ENCODE assay signal across 9 cellular contexts in genomic region chr10:133356953-133357292, GRCh38. TPM values are rescaled to one million over a fixed set of nuclear protein-coding genes. Genes with fewer than 3 reads are reported as not detected.
DNase-seq lines count a peak whose midpoint lies in the region; ATAC-seq, FAIRE-seq and TF ChIP-seq lines count a peak whose summit lies in the region.
"Had no signal": no experiment of that assay in that cellular context is flagged by ENCODE, and none has a peak within 500 bp of the region (broad histone marks: within the 10 kb centered on the region; RNA-seq: fewer than 3 reads in every experiment).

No MANE protein-coding gene starts in this region.

- H3K27me3 Mint-ChIP-seq in IgD-negative memory B cell = no peaks in the 10 kb centered on the region
- no peaks in the 10 kb centered on the region for H3K27me3 Mint-ChIP-seq in natural killer cell (ENCODE audit: low read depth in 2 of 2)

- POLR2A ChIA-PET in BJ (lab: Charles Lee) = no interaction called here

- peak overlapping the region; percentile 43 to 65 for H3K9ac ChIP-seq in duodenal mucosa (ENCODE audit: low read depth in 1 of 2, low read length in 2 of 2)

- H3K9me3 Mint-ChIP-seq in IgD-negative memory B cell (no peaks in the 10 kb centered on the region), natural killer cell (no peaks in the 10 kb centered on the region)

- CTCF ChIA-PET in BJ (lab: Yijun Ruan, JAX) = interaction anchor here (2.1 kb wide), 1 partner anchor 27 kb away, joined by 7 read pairs; no protein-coding TSS in a partner anchor

- H3K4me3 Mint-ChIP-seq in IgD-negative memory B cell (peak overlapping the region; percentile 68 to 90 (median 84)), natural killer cell (peak overlapping the region; percentile 76)

- ATAC-seq in natural killer cell (no peak), HG02973 (IDR thresholded peaks at IDR 0.05; ENCODE audit: unreplicated experiment) (no peak)

- H3K27me3 ChIP-seq in BJ (ENCODE audit: control insufficient read depth, insufficient read depth, low read length) = no peaks in the 10 kb centered on the region
- no peaks in the 10 kb centered on the region for H3K27me3 ChIP-seq in duodenal mucosa (ENCODE audit: control insufficient read depth in 1 of 2, insufficient read depth in 2 of 2, low read length in 2 of 2)

- H3K4me1 Mint-ChIP-seq in IgD-negative memory B cell (peaks cover 10 to 12% (median 11%) of the 10 kb centered on the region in 3 donors), natural killer cell (no peaks in the 10 kb centered on the region)

- TF ChIP-seq CTCF in BJ (IDR thresholded peaks at IDR 0.05; ENCODE audit: insufficient read depth, low read depth, low read length) (no peak), natural killer cell (IDR thresholded peaks at IDR 0.05) (no peak), D721Med (IDR thresholded peaks at IDR 0.05; ENCODE audit: insufficient read depth, missing control alignments) (no peak)

- no peak overlapping the region for H3K27ac ChIP-seq in duodenal mucosa (ENCODE audit: low read depth, low read length)
- no peak overlapping the region for H3K27ac ChIP-seq in substantia nigra (ENCODE audit: low read depth, low read length, poor library complexity, severe bottlenecking)
- H3K27ac ChIP-seq: epithelial cell of prostate had no signal

- no peak for FAIRE-seq in D721Med (lab: Jason Lieb, UNC)

- no peaks in the 10 kb centered on the region for H3K9me3 ChIP-seq in duodenal mucosa (ENCODE audit: control insufficient read depth in 1 of 2, low read length in 2 of 2)

- peaks cover 3% of the 10 kb centered on the region for H3K36me3 ChIP-seq in BJ (ENCODE audit: control insufficient read depth, insufficient read depth, low read length)
- peaks cover 0 to 16% of the 10 kb centered on the region in 2 donors for H3K36me3 ChIP-seq in duodenal mucosa (ENCODE audit: control insufficient read depth in 1 of 2, insufficient read depth in 2 of 2, low read length in 2 of 2)

- DNase-seq in BJ (ENCODE audit: low read depth) = no peak
- no peak for DNase-seq in natural killer cell
- no peak for DNase-seq in substantia nigra (lab: John Stamatoyannopoulos, UW)
- DNase-seq in D721Med (ENCODE audit: insufficient read length, low spot score) = no peak
- no peak for DNase-seq in NCI-H2171 (lab: John Stamatoyannopoulos, UW)

- intact Hi-C loops in natural killer cell (cut with micrococcal nuclease) = no loop called here

- H3K4me3 ChIP-seq in BJ (ENCODE audit: low read depth, low read length) = peak overlapping the region; percentile 63
- peak overlapping the region; percentile 61 to 76 for H3K4me3 ChIP-seq in duodenal mucosa (ENCODE audit: low read depth in 1 of 2, low read length in 2 of 2)

- H3K27ac Mint-ChIP-seq in IgD-negative memory B cell (no peak overlapping the region), natural killer cell (no peak overlapping the region)

- no peaks in the 10 kb centered on the region for H3K36me3 Mint-ChIP-seq in IgD-negative memory B cell
- no peaks in the 10 kb centered on the region for H3K36me3 Mint-ChIP-seq in natural killer cell

- peaks cover 37 to 39% of the 10 kb centered on the region in 2 donors for H3K4me1 ChIP-seq in duodenal mucosa (ENCODE audit: control insufficient read depth in 1 of 2, insufficient read depth in 2 of 2, low read length in 2 of 2)

RNA-seq across cellular contexts. Expression of gene FUOM, which starts 0.9 kb away (rescaled TPM):
- polyA plus RNA-seq in BJ (2011; rRNA removed) (40.6 and 49.8 TPM in 2 replicates), IgD-negative memory B cell (37.1 TPM)
- polyA minus RNA-seq in BJ (2011; rRNA and poly(A)+ RNA removed) = 6.6 and 7.2 TPM in 2 replicates
- 1 to 10 TPM; 7.6 to 9.5 (median 7.9) TPM for total RNA-seq in natural killer cell

RNA-seq across cellular contexts. Expression of gene PRAP1, which starts 9.8 kb away (rescaled TPM):
- polyA plus RNA-seq in BJ (2011; rRNA removed) (not detected in 2 replicates), IgD-negative memory B cell (not detected)
- not detected in 2 replicates for polyA minus RNA-seq in BJ (2011; rRNA and poly(A)+ RNA removed)
- total RNA-seq in natural killer cell = not detected

RNA-seq across cellular contexts. Expression of gene ECHS1, which starts 16.2 kb away (rescaled TPM):
- polyA plus RNA-seq in BJ (2011; rRNA removed) (41.7 and 63.9 TPM in 2 replicates), IgD-negative memory B cell (117 TPM)
- 30.2 and 40.7 TPM in 2 replicates for polyA minus RNA-seq in BJ (2011; rRNA and poly(A)+ RNA removed)
- total RNA-seq in natural killer cell = 10 to 100 TPM; 17.7 to 21.3 (median 19.9) TPM

RNA-seq across cellular contexts. Expression of gene CALY, which starts 20.2 kb away (rescaled TPM):
- 0.31 and 0.91 TPM in 2 replicates for polyA plus RNA-seq in BJ (2011; rRNA removed)
- not detected in 2 replicates for polyA minus RNA-seq in BJ (2011; rRNA and poly(A)+ RNA removed)
- polyA plus RNA-seq in IgD-negative memory B cell = not detected
- not detected for total RNA-seq in natural killer cell

RNA-seq across cellular contexts. Expression of gene PAOX, which starts 22.1 kb away (rescaled TPM):
- polyA plus RNA-seq in BJ (2011; rRNA removed) = 3.5 and 4.5 TPM in 2 replicates
- polyA minus RNA-seq in BJ (2011; rRNA and poly(A)+ RNA removed) = 2.4 and 3.7 TPM in 2 replicates
- 55.4 TPM for polyA plus RNA-seq in IgD-negative memory B cell
- total RNA-seq in natural killer cell = 1 to 10 TPM; 4.2 to 5.8 (median 5.5) TPM
